ENCODE assay signal across 1 cellular context in the genomic region with DNA sequence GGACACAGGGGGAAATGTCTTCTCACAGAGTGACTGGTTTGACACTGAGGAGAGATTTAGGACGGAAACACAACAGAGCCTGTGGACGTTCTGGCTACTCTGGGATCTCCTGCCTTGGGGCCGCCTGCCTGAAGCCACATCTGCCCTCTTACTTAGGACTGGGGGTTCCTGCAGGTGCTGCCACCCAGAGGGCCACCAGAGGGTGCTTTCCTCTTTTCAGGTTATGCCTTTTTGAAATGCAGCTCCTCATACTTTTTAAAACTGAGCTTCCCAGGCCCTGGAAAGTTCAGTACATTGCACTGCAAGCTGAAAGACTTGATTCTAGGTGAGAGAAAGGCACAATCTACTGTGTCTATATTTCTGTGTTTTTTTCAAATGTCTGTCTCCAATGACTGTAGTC.
TF ChIP-seq lines count a peak whose summit lies in the region.

No MANE protein-coding gene starts in this region.

TF ChIP-seq in K562, 482 proteins besides CTCF, POLR2A, EP300 and RAD21 (continued from another document):
- TF ChIP-seq MNT (conservative IDR thresholded peaks at IDR 0.05) (no peak), MECOM (CRISPR knock-in tag; IDR thresholded peaks at IDR 0.05) (no peak), SMC3 (conservative IDR thresholded peaks at IDR 0.05; ENCODE audit: insufficient read depth, low read depth, low read length) (peak; percentile 61), JUND (IDR thresholded peaks at IDR 0.05; ENCODE audit: borderline replicate concordance, low read depth, low read length) (peak; percentile 20; the same call in 1 of the 2 replicates), JUND (tag; IDR thresholded peaks at IDR 0.05; ENCODE audit: borderline replicate concordance, low read depth, low read length) (no peak), RBM34 (IDR thresholded peaks at IDR 0.05; ENCODE audit: borderline replicate concordance, insufficient read depth, low read length) (no peak), CTCFL (IDR thresholded peaks at IDR 0.05; ENCODE audit: borderline replicate concordance, insufficient read depth, low read depth, low read length, poor library complexity, severe bottlenecking) (peak; percentile 51), HMBOX1 (IDR thresholded peaks at IDR 0.05) (no peak)
